In the genomic region with DNA sequence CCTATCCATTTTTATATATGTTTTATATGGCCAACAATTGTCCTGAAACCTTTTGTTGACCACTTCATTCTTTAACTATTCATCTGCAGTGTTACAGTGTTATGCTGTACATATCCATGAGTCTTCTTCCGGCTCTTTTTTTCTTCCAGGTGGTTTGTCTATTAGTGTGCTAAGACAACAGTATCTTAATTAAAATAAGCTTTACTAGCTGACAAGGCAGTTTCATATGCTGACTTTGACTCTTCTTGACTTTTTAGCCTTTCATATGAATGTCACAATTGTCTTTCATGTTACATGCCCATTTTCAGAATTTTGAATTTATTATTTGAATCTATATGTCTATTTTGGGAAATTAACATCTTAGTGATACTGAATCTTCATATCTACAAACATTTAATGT, we compare ENCODE assay signal across 34 cellular contexts.
"Had no signal": no experiment of that assay in that cellular context is flagged by ENCODE, and none has a peak within 500 bp of the region (broad histone marks: within the 10 kb centered on the region; RNA-seq: fewer than 3 reads in every experiment).

No MANE protein-coding gene starts in this region.

- H3K27ac ChIP-seq: ascending aorta, cardiac muscle cell, VCaP had no signal

- H3K36me3 Mint-ChIP-seq: activated CD4-positive, alpha-beta memory T cell treated with anti-CD3 and anti-CD28 coated beads for 36 hours; activated naive CD4-positive, alpha-beta T cell treated with anti-CD3 and anti-CD28 coated beads, Interleukin-2, amount 10 ng/mL, durations not matched to agents 7 days and 5 days; activated naive CD4-positive, alpha-beta T cell treated with anti-CD3 and anti-CD28 coated beads, Interleukin-2, amount 50 U/mL, for 24 hours; activated naive CD8-positive, alpha-beta T cell; activated naive CD8-positive, alpha-beta T cell treated with anti-CD3 and anti-CD28 coated beads, Interleukin-2, amount 10 ng/mL, durations not matched to agents 7 days and 5 days; brain had no signal

- H3K27me3 Mint-ChIP-seq: activated B cell treated with CpG ODN at 0.5 μM for 24 hours; activated CD4-positive, alpha-beta memory T cell treated with anti-CD3 and anti-CD28 coated beads for 36 hours; activated CD4-positive, alpha-beta T cell treated with anti-CD3 and anti-CD28 coated beads, Interleukin-2, amount 10 ng/mL, durations not matched to agents 24 days and 14 days; activated CD8-positive, alpha-beta T cell treated with anti-CD3 and anti-CD28 coated beads for 36 hours; activated naive CD4-positive, alpha-beta T cell treated with anti-CD3 and anti-CD28 coated beads, Interleukin-2, amount 10 ng/mL, durations not matched to agents 7 days and 5 days; activated naive CD4-positive, alpha-beta T cell treated with anti-CD3 and anti-CD28 coated beads, Interleukin-2, amount 50 U/mL, for 24 hours; activated naive CD8-positive, alpha-beta T cell; activated naive CD8-positive, alpha-beta T cell treated with anti-CD3 and anti-CD28 coated beads, Interleukin-2, amount 10 ng/mL, durations not matched to agents 7 days and 5 days; activated naive CD8-positive, alpha-beta T cell treated with anti-CD3 and anti-CD28 coated beads, Interleukin-2, amount 50 U/mL, for 24 hours; activated T-cell treated with anti-CD3 and anti-CD28 coated beads, Interleukin-2, amount 50 U/mL, for 24 hours; brain; central memory CD8-positive, alpha-beta T cell had no signal

- H3K4me1 ChIP-seq: ascending aorta had no signal

- H3K27ac Mint-ChIP-seq: activated B cell treated with CpG ODN at 0.5 μM for 24 hours; activated CD4-positive, alpha-beta memory T cell treated with anti-CD3 and anti-CD28 coated beads for 36 hours; activated CD4-positive, alpha-beta T cell treated with anti-CD3 and anti-CD28 coated beads, Interleukin-2, amount 10 ng/mL, durations not matched to agents 24 days and 14 days; activated CD8-positive, alpha-beta T cell treated with anti-CD3 and anti-CD28 coated beads for 36 hours; activated naive CD4-positive, alpha-beta T cell treated with anti-CD3 and anti-CD28 coated beads, Interleukin-2, amount 10 ng/mL, durations not matched to agents 7 days and 5 days; activated naive CD4-positive, alpha-beta T cell treated with anti-CD3 and anti-CD28 coated beads, Interleukin-2, amount 50 U/mL, for 24 hours; activated naive CD8-positive, alpha-beta T cell; activated naive CD8-positive, alpha-beta T cell treated with anti-CD3 and anti-CD28 coated beads, Interleukin-2, amount 10 ng/mL, durations not matched to agents 7 days and 5 days; activated naive CD8-positive, alpha-beta T cell treated with anti-CD3 and anti-CD28 coated beads, Interleukin-2, amount 50 U/mL, for 24 hours; activated T-cell treated with anti-CD3 and anti-CD28 coated beads, Interleukin-2, amount 50 U/mL, for 24 hours; activated T-helper 2 cell treated with anti-CD3 and anti-CD28 coated beads, Interferon-gamma antibody, Interleukin-2, Interleukin-4, amounts not matched to agents 10 μg/mL and 5 μg/mL and 100 μg/mL, durations not matched to agents 14 hours and 24 hours and 36 hours; brain; T-helper 1 cell treated with Interleukin-12 subunit alpha and Interleukin-12 subunit beta and Interleukin-4 antibody, amounts not matched to agents 30 μg/mL and 1 μg/mL, for 36 hours; T-helper 2 cell treated with Interferon-gamma antibody and Interleukin-4, amounts not matched to agents 5 μg/mL and 100 μg/mL, for 36 hours had no signal

- H3K4me3 Mint-ChIP-seq: activated B cell treated with CpG ODN at 0.5 μM for 24 hours; activated CD4-positive, alpha-beta memory T cell treated with anti-CD3 and anti-CD28 coated beads for 36 hours; activated CD4-positive, alpha-beta T cell treated with anti-CD3 and anti-CD28 coated beads, Interleukin-2, amount 10 ng/mL, durations not matched to agents 24 days and 14 days; activated CD8-positive, alpha-beta T cell treated with anti-CD3 and anti-CD28 coated beads for 36 hours; activated naive CD4-positive, alpha-beta T cell treated with anti-CD3 and anti-CD28 coated beads, Interleukin-2, amount 10 ng/mL, durations not matched to agents 7 days and 5 days; activated naive CD4-positive, alpha-beta T cell treated with anti-CD3 and anti-CD28 coated beads, Interleukin-2, amount 50 U/mL, for 24 hours; activated naive CD8-positive, alpha-beta T cell; activated naive CD8-positive, alpha-beta T cell treated with anti-CD3 and anti-CD28 coated beads, Interleukin-2, amount 10 ng/mL, durations not matched to agents 7 days and 5 days; activated naive CD8-positive, alpha-beta T cell treated with anti-CD3 and anti-CD28 coated beads, Interleukin-2, amount 50 U/mL, for 24 hours; activated T-cell treated with anti-CD3 and anti-CD28 coated beads, Interleukin-2, amount 50 U/mL, for 24 hours; brain; central memory CD8-positive, alpha-beta T cell; T-helper 1 cell treated with Interleukin-12 subunit alpha and Interleukin-12 subunit beta and Interleukin-4 antibody, amounts not matched to agents 30 μg/mL and 1 μg/mL, for 36 hours; T-helper 2 cell treated with Interferon-gamma antibody and Interleukin-4, amounts not matched to agents 5 μg/mL and 100 μg/mL, for 36 hours had no signal

- H3K4me1 Mint-ChIP-seq: activated B cell treated with CpG ODN at 0.5 μM for 24 hours; activated CD4-positive, alpha-beta T cell treated with anti-CD3 and anti-CD28 coated beads, Interleukin-2, amount 10 ng/mL, durations not matched to agents 24 days and 14 days; activated naive CD4-positive, alpha-beta T cell treated with anti-CD3 and anti-CD28 coated beads, Interleukin-2, amount 10 ng/mL, durations not matched to agents 7 days and 5 days; activated naive CD4-positive, alpha-beta T cell treated with anti-CD3 and anti-CD28 coated beads, Interleukin-2, amount 50 U/mL, for 24 hours; activated naive CD8-positive, alpha-beta T cell treated with anti-CD3 and anti-CD28 coated beads, Interleukin-2, amount 10 ng/mL, durations not matched to agents 7 days and 5 days; activated naive CD8-positive, alpha-beta T cell treated with anti-CD3 and anti-CD28 coated beads, Interleukin-2, amount 50 U/mL, for 24 hours; brain; central memory CD8-positive, alpha-beta T cell had no signal

- H3K9me3 Mint-ChIP-seq: brain had no signal

- H3K4me3 ChIP-seq: ascending aorta, cardiac muscle cell had no signal

- H3K36me3 ChIP-seq: ascending aorta, cardiac muscle cell had no signal

- H3K9me3 ChIP-seq: ascending aorta had no signal

- DNase-seq: activated B cell treated with CpG ODN at 0.5 μM for 24 hours; activated CD4-positive, alpha-beta memory T cell treated with anti-CD3 and anti-CD28 coated beads for 36 hours; activated CD4-positive, alpha-beta T cell treated with anti-CD3 and anti-CD28 coated beads for 4 hours; activated CD4-positive, alpha-beta T cell treated with anti-CD3 and anti-CD28 coated beads, Interleukin-2, amount 10 ng/mL, durations not matched to agents 24 days and 14 days; activated CD4-positive, alpha-beta T cell treated with anti-CD3 and anti-CD28 coated beads, Interleukin-2, amount 50 U/mL, for 1 hour; activated CD4-positive, alpha-beta T cell treated with anti-CD3 and anti-CD28 coated beads, Interleukin-2, amount 50 U/mL, for 4 hours; activated CD4-positive, CD25-positive, alpha-beta regulatory T cell treated with anti-CD3 and anti-CD28 coated beads, Interleukin-2, amount 50 U/mL, for 72 hours; activated CD8-positive, alpha-beta memory T cell treated with anti-CD3 and anti-CD28 coated beads, Interleukin-2, amount 50 U/mL, for 48 hours; activated CD8-positive, alpha-beta T cell treated with anti-CD3 and anti-CD28 coated beads for 36 hours; activated effector memory CD4-positive, alpha-beta T cell treated with Interleukin-2 at 50 U/mL for 16 hours; activated gamma-delta T cell; activated naive CD4-positive, alpha-beta T cell treated with anti-CD3 and anti-CD28 coated beads, Interleukin-2, amount 10 ng/mL, durations not matched to agents 7 days and 5 days; activated naive CD4-positive, alpha-beta T cell treated with Interleukin-2 at 50 U/mL for 16 hours; activated naive CD8-positive, alpha-beta T cell treated with anti-CD3 and anti-CD28 coated beads, Interleukin-2, amount 10 ng/mL, durations not matched to agents 7 days and 5 days; activated naive CD8-positive, alpha-beta T cell treated with anti-CD3 and anti-CD28 coated beads, Interleukin-2, amount 50 U/mL, for 24 hours; activated T-cell treated with anti-CD3 and anti-CD28 coated beads, Interleukin-2, amount 50 U/mL, for 24 hours; activated T-cell treated with anti-CD3 and anti-CD28 coated beads, Interleukin-2, amount 50 U/mL, for 48 hours; amygdala; anterior cingulate cortex; caudate nucleus; cerebellar nuclear complex; T-helper 1 cell; T-helper 2 cell; T-helper 9 cell had no signal

- H3K27me3 ChIP-seq: ascending aorta, cardiac muscle cell had no signal
